ENCODE assay signal across 1 cellular context in genomic region chr1:116532698-116533424, GRCh38.
A peak's percentile ranks its signal among the peaks of the same experiment; 100 is the strongest.
TF ChIP-seq lines count a peak whose summit lies in the region.

No MANE protein-coding gene starts in this region.

TF ChIP-seq in K562, 482 proteins besides CTCF, POLR2A, EP300 and RAD21:
- TF ChIP-seq, protein P1, sequence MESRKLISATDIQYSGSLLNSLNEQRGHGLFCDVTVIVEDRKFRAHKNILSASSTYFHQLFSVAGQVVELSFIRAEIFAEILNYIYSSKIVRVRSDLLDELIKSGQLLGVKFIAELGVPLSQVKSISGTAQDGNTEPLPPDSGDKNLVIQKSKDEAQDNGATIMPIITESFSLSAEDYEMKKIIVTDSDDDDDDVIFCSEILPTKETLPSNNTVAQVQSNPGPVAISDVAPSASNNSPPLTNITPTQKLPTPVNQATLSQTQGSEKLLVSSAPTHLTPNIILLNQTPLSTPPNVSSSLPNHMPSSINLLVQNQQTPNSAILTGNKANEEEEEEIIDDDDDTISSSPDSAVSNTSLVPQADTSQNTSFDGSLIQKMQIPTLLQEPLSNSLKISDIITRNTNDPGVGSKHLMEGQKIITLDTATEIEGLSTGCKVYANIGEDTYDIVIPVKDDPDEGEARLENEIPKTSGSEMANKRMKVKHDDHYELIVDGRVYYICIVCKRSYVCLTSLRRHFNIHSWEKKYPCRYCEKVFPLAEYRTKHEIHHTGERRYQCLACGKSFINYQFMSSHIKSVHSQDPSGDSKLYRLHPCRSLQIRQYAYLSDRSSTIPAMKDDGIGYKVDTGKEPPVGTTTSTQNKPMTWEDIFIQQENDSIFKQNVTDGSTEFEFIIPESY (CRISPR knock-in tag; IDR thresholded peaks at IDR 0.05): peak; percentile 57
- no peak for TF ChIP-seq GATAD2B (IDR thresholded peaks at IDR 0.05; ENCODE audit: borderline replicate concordance)
